In genomic region chr4:10117424-10118354, GRCh38 we compare ENCODE assay signal across 1 cellular context.
TF ChIP-seq lines count a peak whose summit lies in the region.

No MANE protein-coding gene starts in this region.

TF ChIP-seq in GM12878, 131 proteins besides CTCF, POLR2A, EP300 and RAD21 (continued from another document):
- TF ChIP-seq IRF5 (IDR thresholded peaks at IDR 0.05; ENCODE audit: borderline replicate concordance) (no peak), NR2C2 (IDR thresholded peaks at IDR 0.05; ENCODE audit: borderline replicate concordance, control insufficient read depth, insufficient read length, low read depth) (no peak), PBX3 (IDR thresholded peaks at IDR 0.05; ENCODE audit: insufficient replicate concordance, low read depth, low read length) (no peak), SP1 (IDR thresholded peaks at IDR 0.05; ENCODE audit: low read depth, low read length) (no peak), ZBTB40 (IDR thresholded peaks at IDR 0.05; ENCODE audit: borderline replicate concordance) (no peak), ATF2 (IDR thresholded peaks at IDR 0.05; ENCODE audit: low read length) (peak; percentile 5; the same call in 1 of the 2 replicates), USF1 (IDR thresholded peaks at IDR 0.05; ENCODE audit: borderline replicate concordance, extremely low read length, insufficient read depth, low read depth, low read length) (no peak), BMI1 (IDR thresholded peaks at IDR 0.05; ENCODE audit: borderline replicate concordance) (peak; percentile 18; the same call in 1 of the 2 replicates), ZNF622 (IDR thresholded peaks at IDR 0.05) (no peak), CREB1 (IDR thresholded peaks at IDR 0.05; ENCODE audit: low read depth) (no peak), POU2F2 (IDR thresholded peaks at IDR 0.05; ENCODE audit: borderline replicate concordance, low read depth, low read length) (no peak), PRDM15 (CRISPR knock-in tag; IDR thresholded peaks at IDR 0.05) (no peak), RAD51 (IDR thresholded peaks at IDR 0.05) (no peak), NBN (IDR thresholded peaks at IDR 0.05) (peak; percentile 22), FOXK2 (IDR thresholded peaks at IDR 0.05) (no peak), MAX (IDR thresholded peaks at IDR 0.05; ENCODE audit: low read depth, low read length) (no peak), ATF7 (IDR thresholded peaks at IDR 0.05; ENCODE audit: low read depth) (no peak), SUPT20H (IDR thresholded peaks at IDR 0.05; ENCODE audit: borderline replicate concordance, control insufficient read depth, low read depth, low read length) (no peak), MTA2 (IDR thresholded peaks at IDR 0.05; ENCODE audit: low read depth) (0 out of 2 replicates have a peak, but pooled peaks have one; percentile 2), EZH2 (IDR thresholded peaks at IDR 0.05; ENCODE audit: borderline replicate concordance, control insufficient read depth, low read depth, low read length) (no peak), NKRF (conservative IDR thresholded peaks at IDR 0.05) (no peak), MLLT1 (IDR thresholded peaks at IDR 0.05) (peak; percentile 51; the same call in 1 of the 2 replicates), NR2F1 (conservative IDR thresholded peaks at IDR 0.05) (no peak), RCOR1 (conservative IDR thresholded peaks at IDR 0.05; ENCODE audit: low read depth, low read length) (no peak), TARDBP (IDR thresholded peaks at IDR 0.05; ENCODE audit: borderline replicate concordance) (no peak)
TF ChIP-seq in GM12878: peak in this region for 10.
